8 cellular contexts compared by ENCODE assay signal in the genomic region with DNA sequence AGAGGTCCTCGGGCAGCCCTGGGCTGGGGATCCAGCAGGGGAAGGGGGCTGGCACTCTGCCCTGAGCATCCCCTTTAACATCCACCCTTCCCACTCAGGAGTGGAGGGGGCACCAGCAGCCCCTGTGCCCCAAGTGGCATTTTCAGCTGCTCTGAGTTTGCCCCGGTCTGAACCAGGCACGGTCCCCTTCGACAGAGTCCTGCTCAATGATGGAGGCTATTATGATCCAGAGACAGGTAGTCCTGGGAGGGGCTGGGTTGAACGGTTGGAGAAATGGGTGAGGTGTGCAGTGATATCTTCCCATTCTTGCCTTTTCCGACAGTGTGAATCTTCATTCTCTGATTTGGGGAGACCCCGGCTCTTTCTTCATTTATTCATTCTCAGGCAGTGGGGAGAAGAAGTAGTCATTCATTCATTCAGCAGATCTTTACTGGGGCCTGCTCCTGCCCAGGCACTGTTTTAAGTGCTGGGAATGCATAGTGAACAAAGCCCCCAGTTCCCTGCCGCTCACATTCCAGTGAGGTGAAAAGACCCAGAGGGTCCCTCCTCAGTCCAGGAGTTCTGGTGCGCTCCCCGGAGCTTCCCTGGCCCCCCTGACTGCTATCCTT. TPM values are rescaled to one million over a fixed set of nuclear protein-coding genes. Genes with fewer than 3 reads are reported as not detected.
A peak's percentile ranks its signal among the peaks of the same experiment; 100 is the strongest.
DNase-seq lines count a peak whose midpoint lies in the region; ATAC-seq and TF ChIP-seq lines count a peak whose summit lies in the region.

No MANE protein-coding gene starts in this region.

- ATAC-seq in naive thymus-derived CD8-positive, alpha-beta T cell: no peak
- no peak for ATAC-seq in sciatic nerve
- no peak for ATAC-seq in HG03139 (IDR thresholded peaks at IDR 0.05; ENCODE audit: unreplicated experiment)

- intact Hi-C loops in dorsolateral prefrontal cortex (cut with DNase I): loop anchor here (2.0 to 5.0 kb wide), 5 partner anchors 34 to 238 kb away; a partner anchor contains a TSS
- intact Hi-C loops in sciatic nerve (cut with DNase I): no loop called here

- H3K4me3 ChIP-seq in AG04449 (ENCODE audit: low read depth, low read length): peak overlapping the region; percentile 27
- peak overlapping the region; percentile 57; the same call in 1 of the 2 replicates for H3K4me3 ChIP-seq in MG63
- peak overlapping the region; percentile 57 to 98 (median 79) for H3K4me3 ChIP-seq in dorsolateral prefrontal cortex

- TF ChIP-seq CTCF in AG04449 (IDR thresholded peaks at IDR 0.05; ENCODE audit: insufficient read depth, low read length, missing control alignments): no peak
- TF ChIP-seq CTCF in dorsolateral prefrontal cortex (IDR thresholded peaks at IDR 0.05 in 54 of 56, conservative IDR thresholded peaks at IDR 0.05 in 2 of 56; ENCODE audit: low read depth in 1 of 56, partially characterized antibody in 56 of 56): peak in 1 of 56 donors; percentile 10

- peak overlapping the region; percentile 55 to 89 (median 78) for H3K4me3 Mint-ChIP-seq in naive thymus-derived CD8-positive, alpha-beta T cell

- peaks cover 24% of the 10 kb centered on the region for H3K36me3 ChIP-seq in MG63

- POLR2A ChIA-PET in AG04449 (lab: Yijun Ruan, JAX): interaction anchor here (1.3 kb wide), 1 partner anchor 9 kb away, joined by 3 read pairs; no protein-coding TSS in a partner anchor
- POLR2A ChIA-PET in naive thymus-derived CD8-positive, alpha-beta T cell (lab: Charles Lee): interaction anchor here (0.6 to 12.2 kb wide), 6 partner anchors 8 to 271 kb away, joined by 3 to 197 read pairs (median 5); a partner anchor contains a TSS

- H3K27me3 ChIP-seq in MG63 (no peaks in the 10 kb centered on the region), dorsolateral prefrontal cortex (no peaks in the 10 kb centered on the region)

- H3K4me1 Mint-ChIP-seq in naive thymus-derived CD8-positive, alpha-beta T cell: peaks cover 17 to 40% (median 32%) of the 10 kb centered on the region in 4 donors

- no peaks in the 10 kb centered on the region for H3K27me3 Mint-ChIP-seq in naive thymus-derived CD8-positive, alpha-beta T cell

- no peaks in the 10 kb centered on the region for H3K9me3 ChIP-seq in MG63

- peak overlapping the region; percentile 58 to 87 (median 71) for H3K27ac Mint-ChIP-seq in naive thymus-derived CD8-positive, alpha-beta T cell

- CTCF ChIA-PET in AG04449 (lab: Yijun Ruan, JAX): interaction anchor here (0.6 to 10.3 kb wide), 17 partner anchors 8 to 533 kb away, joined by 3 to 73 read pairs (median 5); a partner anchor contains a TSS

- no peaks in the 10 kb centered on the region for H3K36me3 Mint-ChIP-seq in naive thymus-derived CD8-positive, alpha-beta T cell

- peak overlapping the region in 56 of 59 donors; percentile 76 to 98 (median 93) for H3K27ac ChIP-seq in dorsolateral prefrontal cortex

- DNase-seq in AG04449 (ENCODE audit: low read depth, low spot score) (no peak), MG63 (no peak), dorsolateral prefrontal cortex (no peak), sciatic nerve (ENCODE audit: low spot score) (no peak), NCI-H2107 (lab: John Stamatoyannopoulos, UW) (no peak), NK-92 (lab: John Stamatoyannopoulos, UW; ENCODE audit: unreplicated experiment) (no peak)
- no peak for DNase-seq in naive thymus-derived CD8-positive, alpha-beta T cell

- no peaks in the 10 kb centered on the region for H3K9me3 Mint-ChIP-seq in naive thymus-derived CD8-positive, alpha-beta T cell

RNA-seq across cellular contexts. Expression of a gene that starts 1.4 kb away (rescaled TPM):
- total RNA-seq in MG63 (2014; rRNA removed; shearing (Covaris generic); ENCODE audit: low replicate concordance): 1.8 and 5.0 TPM in 2 replicates
- total RNA-seq in dorsolateral prefrontal cortex: 10 to 100 TPM in 119 of 120 experiments, 1 to 10 TPM in 1; 8.0 to 24.7 (median 16.7) TPM
- 1 to 10 TPM; 6.3 to 7.2 TPM for total RNA-seq in naive thymus-derived CD8-positive, alpha-beta T cell
- 1 to 10 TPM; 6.0 to 8.9 (median 6.1) TPM for polyA plus RNA-seq in naive thymus-derived CD8-positive, alpha-beta T cell
- total RNA-seq in sciatic nerve: 7.1 TPM

RNA-seq across cellular contexts. Expression of a gene that starts 6.8 kb away (rescaled TPM):
- 91.6 and 144 TPM in 2 replicates for total RNA-seq in MG63 (2014; rRNA removed; shearing (Covaris generic); ENCODE audit: low replicate concordance)
- total RNA-seq in dorsolateral prefrontal cortex (10 to 100 TPM in 23 of 120 experiments, 1 to 10 TPM in 97; 3.2 to 19.4 (median 7.4) TPM), sciatic nerve (46.8 TPM)
- under 1 TPM; 0.41 to 0.86 TPM for total RNA-seq in naive thymus-derived CD8-positive, alpha-beta T cell
- 1 to 10 TPM in 1 of 3 donors, under 1 TPM in 2; 0.90 to 1.1 (median 0.98) TPM for polyA plus RNA-seq in naive thymus-derived CD8-positive, alpha-beta T cell

RNA-seq across cellular contexts. Expression of a gene that starts 13.7 kb away (rescaled TPM):
- total RNA-seq in MG63 (2014; rRNA removed; shearing (Covaris generic); ENCODE audit: low replicate concordance): 260 and 483 TPM in 2 replicates
- total RNA-seq in dorsolateral prefrontal cortex (100 to 1,000 TPM in 85 of 120 experiments, 10 to 100 TPM in 35; 62.3 to 158 (median 110) TPM), sciatic nerve (198 TPM)
- total RNA-seq in naive thymus-derived CD8-positive, alpha-beta T cell: 100 to 1,000 TPM; 246 to 268 TPM
- 100 to 1,000 TPM; 827 to 916 (median 901) TPM for polyA plus RNA-seq in naive thymus-derived CD8-positive, alpha-beta T cell

RNA-seq across cellular contexts. Expression of a gene that starts 33.7 kb away (rescaled TPM):
- total RNA-seq in MG63 (2014; rRNA removed; shearing (Covaris generic); ENCODE audit: low replicate concordance): 19.0 and 26.0 TPM in 2 replicates
- total RNA-seq in dorsolateral prefrontal cortex: 10 to 100 TPM; 11.3 to 22.7 (median 15.9) TPM
- total RNA-seq in naive thymus-derived CD8-positive, alpha-beta T cell: 10 to 100 TPM; 13.2 to 15.8 TPM
- 1 to 10 TPM; 7.9 to 9.3 (median 8.2) TPM for polyA plus RNA-seq in naive thymus-derived CD8-positive, alpha-beta T cell
- total RNA-seq in sciatic nerve: 16.3 TPM

RNA-seq across cellular contexts. Expression of a gene that starts 33.8 kb away (rescaled TPM):
- total RNA-seq in MG63 (2014; rRNA removed; shearing (Covaris generic); ENCODE audit: low replicate concordance): 21.6 and 29.1 TPM in 2 replicates
- total RNA-seq in dorsolateral prefrontal cortex (10 to 100 TPM; 16.0 to 66.6 (median 43.0) TPM), sciatic nerve (4.1 TPM)
- total RNA-seq in naive thymus-derived CD8-positive, alpha-beta T cell: under 1 TPM; 0.22 to 0.68 TPM
- under 1 TPM; 0.38 to 0.69 (median 0.40) TPM for polyA plus RNA-seq in naive thymus-derived CD8-positive, alpha-beta T cell

Comparison
In these comparisons a context has a peak if more than half of its experiments do, and no peak if none do; other contexts are left out.
1. H3K4me3 ChIP-seq: peak in every context shown above with its lines; median percentile 79 in dorsolateral prefrontal cortex; 57 in MG63; 27 in AG04449.